10 cellular contexts compared by ENCODE assay signal in the genomic region with DNA sequence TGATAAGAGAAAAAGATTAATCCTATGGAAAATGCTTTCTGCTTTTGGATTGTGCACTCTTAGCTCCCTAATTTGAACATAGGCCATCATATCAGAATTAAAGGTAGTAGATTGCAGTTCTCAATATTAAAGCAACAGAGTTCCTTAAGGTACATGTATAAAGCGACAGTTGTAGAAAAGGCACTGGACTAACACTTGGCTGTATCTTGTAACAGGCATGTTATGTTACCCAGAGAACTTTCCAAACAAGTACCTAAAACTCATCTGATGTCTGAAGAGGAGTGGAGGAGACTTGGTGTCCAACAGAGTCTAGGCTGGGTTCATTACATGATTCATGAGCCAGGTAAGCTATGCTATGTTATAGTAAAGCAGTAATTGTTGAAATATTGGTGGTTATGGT. TPM values are rescaled to one million over a fixed set of nuclear protein-coding genes. Genes with fewer than 3 reads are reported as not detected.
DNase-seq lines count a peak whose midpoint lies in the region; ATAC-seq and TF ChIP-seq lines count a peak whose summit lies in the region.
"Had no signal": no experiment of that assay in that cellular context is flagged by ENCODE, and none has a peak within 500 bp of the region (broad histone marks: within the 10 kb centered on the region; RNA-seq: fewer than 3 reads in every experiment).

No MANE protein-coding gene starts in this region.

- CTCF ChIA-PET in activated CD4-positive, alpha-beta T cell treated with anti-CD3 and anti-CD28 coated beads, Interleukin-2, amount 10 ng/mL, durations not matched to agents 7 days and 5 days (lab: Charles Lee) = interaction anchor here (0.9 to 2.2 kb wide), 3 partner anchors 32 to 234 kb away, joined by 3 to 6 read pairs (median 3); no protein-coding TSS in a partner anchor

- POLR2A ChIA-PET in activated CD4-positive, alpha-beta T cell treated with anti-CD3 and anti-CD28 coated beads, Interleukin-2, amount 10 ng/mL, durations not matched to agents 7 days and 5 days (lab: Charles Lee) = interaction anchor here (0.6 kb wide), 1 partner anchor 672 kb away, joined by 3 read pairs; no protein-coding TSS in a partner anchor

- H3K36me3 Mint-ChIP-seq in activated CD4-positive, alpha-beta T cell treated with anti-CD3 and anti-CD28 coated beads, Interleukin-2, amount 10 ng/mL, durations not matched to agents 7 days and 5 days (ENCODE audit: low read depth) = peaks cover 63% of the 10 kb centered on the region

- H3K9me3 Mint-ChIP-seq in activated CD4-positive, alpha-beta T cell treated with anti-CD3 and anti-CD28 coated beads, Interleukin-2, amount 10 ng/mL, durations not matched to agents 7 days and 5 days = no peaks in the 10 kb centered on the region

- peaks cover 61% of the 10 kb centered on the region for H3K4me1 Mint-ChIP-seq in activated CD4-positive, alpha-beta T cell treated with anti-CD3 and anti-CD28 coated beads, Interleukin-2, amount 10 ng/mL, durations not matched to agents 7 days and 5 days

- H3K4me3 Mint-ChIP-seq in activated CD4-positive, alpha-beta T cell treated with anti-CD3 and anti-CD28 coated beads, Interleukin-2, amount 10 ng/mL, durations not matched to agents 7 days and 5 days = peak overlapping the region; percentile 94

- H3K27me3 ChIP-seq in brain microvascular endothelial cell (replicated peaks) = no peaks in the 10 kb centered on the region
- no peaks in the 10 kb centered on the region for H3K27me3 ChIP-seq in osteoblast (ENCODE audit: insufficient read depth, low read length)
- H3K27me3 ChIP-seq: stomach had no signal

- H4K20me1 ChIP-seq in osteoblast (ENCODE audit: insufficient read depth, low read length) = peaks cover 4% of the 10 kb centered on the region

- H3K4me2 ChIP-seq in osteoblast (ENCODE audit: insufficient read depth, low read length) = peak overlapping the region; percentile 92

- peak overlapping the region; percentile 64 for H2AFZ ChIP-seq in osteoblast (ENCODE audit: low read length)

- no peak for ATAC-seq in activated CD4-positive, CD25-positive, alpha-beta regulatory T cell treated with anti-CD3 and anti-CD28 coated beads, Interleukin-2, amount 50 U/mL, for 24 hours
- no peak for ATAC-seq in HG02970 (IDR thresholded peaks at IDR 0.05; ENCODE audit: low FRiP score, unreplicated experiment)

- peaks cover 78% of the 10 kb centered on the region for H3K79me2 ChIP-seq in osteoblast (ENCODE audit: insufficient read depth, low read length)

- H3K36me3 ChIP-seq in brain microvascular endothelial cell (replicated peaks) = peaks cover 12% of the 10 kb centered on the region
- peaks cover 21% of the 10 kb centered on the region for H3K36me3 ChIP-seq in osteoblast (ENCODE audit: insufficient read depth, low read length)

- no peaks in the 10 kb centered on the region for H3K27me3 Mint-ChIP-seq in activated CD4-positive, alpha-beta T cell treated with anti-CD3 and anti-CD28 coated beads, Interleukin-2, amount 10 ng/mL, durations not matched to agents 7 days and 5 days

- peaks cover 46% of the 10 kb centered on the region for H3K4me1 ChIP-seq in osteoblast (ENCODE audit: insufficient read depth, low read length)

- no peak for DNase-seq in activated CD4-positive, alpha-beta T cell treated with anti-CD3 and anti-CD28 coated beads, Interleukin-2, amount 10 ng/mL, durations not matched to agents 7 days and 5 days
- DNase-seq in activated CD4-positive, alpha-beta T cell treated with anti-CD3 and anti-CD28 coated beads for 48 hours = no peak
- DNase-seq in NAMALWA (ENCODE audit: low spot score) (peak; percentile 21), brain microvascular endothelial cell (no peak), osteoblast (ENCODE audit: insufficient read length, low spot score, missing footprints) (no peak), OCI-M2 (lab: John Stamatoyannopoulos, UW; ENCODE audit: unreplicated experiment) (no peak)
- DNase-seq: NCI-H345, stomach had no signal

- in situ Hi-C loops in brain microvascular endothelial cell (cut with HindIII; ENCODE audit: low pct_ligation_motif_present, low sequenced_read_pairs) = no loop called here

- peak overlapping the region; percentile 87 for H3K4me3 ChIP-seq in brain microvascular endothelial cell (ENCODE audit: low read depth, low read length)
- no peak overlapping the region for H3K4me3 ChIP-seq in osteoblast (ENCODE audit: insufficient read depth, low read length)
- H3K4me3 ChIP-seq: stomach had no signal

- H3K9me3 ChIP-seq in osteoblast (ENCODE audit: low read depth, low read length) = no peaks in the 10 kb centered on the region
- H3K9me3 ChIP-seq: stomach had no signal

- no peak overlapping the region for H3K27ac ChIP-seq in brain microvascular endothelial cell
- peak overlapping the region; percentile 88 for H3K27ac ChIP-seq in osteoblast (ENCODE audit: low read depth, low read length)
- H3K27ac ChIP-seq: stomach had no signal

- peak overlapping the region; percentile 99 for H3K27ac Mint-ChIP-seq in activated CD4-positive, alpha-beta T cell treated with anti-CD3 and anti-CD28 coated beads, Interleukin-2, amount 10 ng/mL, durations not matched to agents 7 days and 5 days

- TF ChIP-seq CTCF in brain microvascular endothelial cell (IDR thresholded peaks at IDR 0.05; ENCODE audit: low read depth, low read length, missing control alignments) = no peak
- no peak for TF ChIP-seq CTCF in osteoblast (IDR thresholded peaks at IDR 0.05; ENCODE audit: extremely low read depth, low read depth, low read length)

RNA-seq across cellular contexts. Expression of a gene that starts 3.3 kb away (rescaled TPM):
- 10 to 100 TPM; 43.4 to 46.0 TPM for total RNA-seq in activated CD4-positive, alpha-beta T cell treated with anti-CD3 and anti-CD28 coated beads, Interleukin-2, amount 10 ng/mL, durations not matched to agents 7 days and 5 days
- 30.6 and 30.8 TPM in 2 replicates for total RNA-seq in osteoblast

RNA-seq across cellular contexts. Expression of a gene that starts 4.0 kb away (rescaled TPM):
- total RNA-seq in activated CD4-positive, alpha-beta T cell treated with anti-CD3 and anti-CD28 coated beads, Interleukin-2, amount 10 ng/mL, durations not matched to agents 7 days and 5 days = 100 to 1,000 TPM; 170 to 206 TPM
- total RNA-seq in osteoblast = 17.0 and 18.6 TPM in 2 replicates
